21 cellular contexts compared by ENCODE assay signal in genomic region chr18:36078751-36079529, GRCh38. TPM values are rescaled to one million over a fixed set of nuclear protein-coding genes. Genes with fewer than 3 reads are reported as not detected.
A peak's percentile ranks its signal among the peaks of the same experiment; 100 is the strongest.
DNase-seq lines count a peak whose midpoint lies in the region; ATAC-seq and TF ChIP-seq lines count a peak whose summit lies in the region.
"Had no signal": no experiment of that assay in that cellular context is flagged by ENCODE, and none has a peak within 500 bp of the region (broad histone marks: within the 10 kb centered on the region; RNA-seq: fewer than 3 reads in every experiment).

No MANE protein-coding gene starts in this region.

- ATAC-seq in heart left ventricle, result no peak
- ATAC-seq: activated CD8-positive, alpha-beta T cell treated with anti-CD3 and anti-CD28 coated beads, Interleukin-2, amount 10 ng/mL, durations not matched to agents 7 days and 5 days; activated naive CD4-positive, alpha-beta T cell treated with anti-CD3 and anti-CD28 coated beads, Interleukin-2, amount 50 U/mL, for 72 hours; esophagus mucosa; stimulated activated naive B cell treated with anti-CD40 and anti-IgM and Interleukin-4, amounts not matched to agents 10 μg/mL and 1 μg/mL and 100 μg/mL, for 72 hours had no signal

- TF ChIP-seq EP300 in ovary (IDR thresholded peaks at IDR 0.05), result no peak

- H3K27me3 ChIP-seq in AG04450 (ENCODE audit: control insufficient read depth, insufficient read depth, low read length) (peaks cover 2% of the 10 kb centered on the region), heart left ventricle (peaks cover 0 to 14% (median 0%) of the 10 kb centered on the region in 9 donors), ovary (no peaks in the 10 kb centered on the region)

- DNase-seq in AG04450 (ENCODE audit: low read depth, low spot score) (peak; percentile 30), HT1080 (ENCODE audit: low read depth) (peak; percentile 38), cardiac fibroblast (ENCODE audit: low read depth in 2 of 2) (peak; percentile 55 to 71), iris pigment epithelial cell (ENCODE audit: low read depth) (peak; percentile 87), heart left ventricle (no peak), iPS-NIHi7 (ENCODE audit: extremely low spot score) (no peak), LoVo (ENCODE audit: low spot score) (no peak), ovary (no peak)
- DNase-seq: activated B cell treated with CpG ODN at 0.5 μM for 24 hours; activated CD8-positive, alpha-beta T cell treated with anti-CD3 and anti-CD28 coated beads, Interleukin-2, amount 10 ng/mL, durations not matched to agents 7 days and 5 days; activated T-cell treated with anti-CD3 and anti-CD28 coated beads, Interleukin-2, amount 50 U/mL, for 48 hours; CD4-positive, CD25-positive, alpha-beta regulatory T cell; hippocampal formation; kidney; NCI-H1930; SIG-M5; stimulated activated naive B cell treated with anti-CD40 and anti-IgM and Interleukin-4, amounts not matched to agents 10 μg/mL and 1 μg/mL and 100 μg/mL, for 72 hours; T-helper 2 cell; transverse colon had no signal

- H3K4me1 ChIP-seq in heart left ventricle, result no peaks in the 10 kb centered on the region
- H3K4me1 ChIP-seq in ovary (ENCODE audit: insufficient read depth), result no peaks in the 10 kb centered on the region
- H3K4me1 ChIP-seq: transverse colon had no signal

- TF ChIP-seq POLR2A in heart left ventricle (IDR thresholded peaks at IDR 0.05), result no peak
- TF ChIP-seq POLR2A in ovary (IDR thresholded peaks at IDR 0.05), result no peak

- H3K4me3 ChIP-seq in AG04450 (ENCODE audit: low read depth, low read length) (no peak overlapping the region), cardiac fibroblast (replicated peaks in 1 of 2; ENCODE audit: low read depth in 2 of 2, low read length in 2 of 2) (no peak overlapping the region), heart left ventricle (no peak overlapping the region), ovary (no peak overlapping the region)
- H3K4me3 ChIP-seq: transverse colon had no signal

- intact Hi-C loops in heart left ventricle (cut with DNase I), result no loop called here
- intact Hi-C loops in ovary (cut with DNase I), result no loop called here

- no peak overlapping the region for H3K27ac ChIP-seq in AG04450 (ENCODE audit: low read depth, low read length)
- no peak overlapping the region for H3K27ac ChIP-seq in heart left ventricle
- H3K27ac ChIP-seq in ovary, result no peak overlapping the region
- H3K27ac ChIP-seq: transverse colon had no signal

- CTCF ChIA-PET in AG04450 (lab: Charles Lee), result interaction anchor here (0.7 to 1.7 kb wide), 2 partner anchors 17 to 61 kb away, joined by 3 to 7 read pairs; no protein-coding TSS in a partner anchor

- TF ChIP-seq CTCF in AG04450 (IDR thresholded peaks at IDR 0.05; ENCODE audit: low read depth, low read length), result no peak
- no peak for TF ChIP-seq CTCF in cardiac fibroblast (IDR thresholded peaks at IDR 0.05; ENCODE audit: low read depth, low read length)
- TF ChIP-seq CTCF in heart left ventricle (IDR thresholded peaks at IDR 0.05), result no peak
- no peak for TF ChIP-seq CTCF in ovary (IDR thresholded peaks at IDR 0.05)

- WGBS in heart left ventricle, 4 donors, result 79 to 88% (median 84%) methylated on average over 6 of the region's 6 CpGs
- WGBS in ovary, 3 donors, result 44 to 69% (median 51%) methylated on average over 6 of the region's 6 CpGs

- POLR2A ChIA-PET in AG04450 (lab: Yijun Ruan, JAX), result no interaction called here

- H3K36me3 ChIP-seq in heart left ventricle (no peaks in the 10 kb centered on the region), ovary (no peaks in the 10 kb centered on the region)
- H3K36me3 ChIP-seq: transverse colon had no signal

- H3K9me3 ChIP-seq in AG04450 (ENCODE audit: control insufficient read depth, insufficient read depth, low read length) (no peaks in the 10 kb centered on the region; the same call in none of the 2 replicates), heart left ventricle (peaks cover 0 to 19% (median 5%) of the 10 kb centered on the region in 12 donors), ovary (no peaks in the 10 kb centered on the region)

RNA-seq across cellular contexts. Expression of gene RPRD1A, which starts 11.6 kb away (rescaled TPM):
- polyA plus RNA-seq in AG04450 (2011; rRNA removed), result 25.7 and 35.6 TPM in 2 replicates
- polyA minus RNA-seq in AG04450 (2011; rRNA and poly(A)+ RNA removed), result 25.0 and 27.3 TPM in 2 replicates
- total RNA-seq in HT1080 (2014; rRNA removed; shearing (Covaris generic)), result 72.0 and 80.0 TPM in 2 replicates
- polyA plus RNA-seq in HT1080 (2015; cell fraction: cytosol; rRNA removed), result 54.6 and 67.0 TPM in 2 replicates
- polyA plus RNA-seq in HT1080 (2015; cell fraction: nucleus; rRNA removed), result 118 and 135 TPM in 2 replicates
- 10 to 100 TPM; 38.5 to 59.8 (median 45.3) TPM for total RNA-seq in heart left ventricle
- polyA plus RNA-seq in heart left ventricle, result 10 to 100 TPM; 22.6 to 49.6 TPM
- 10 to 100 TPM; 37.0 to 56.8 (median 43.1) TPM for total RNA-seq in ovary
- 10 to 100 TPM; 19.3 to 32.6 TPM for polyA plus RNA-seq in ovary

RNA-seq across cellular contexts. Expression of gene SLC39A6, which starts 50.2 kb away (rescaled TPM):
- polyA plus RNA-seq in AG04450 (2011; rRNA removed), result 108 and 123 TPM in 2 replicates
- polyA minus RNA-seq in AG04450 (2011; rRNA and poly(A)+ RNA removed), result 99.7 and 119 TPM in 2 replicates
- 61.7 and 72.5 TPM in 2 replicates for total RNA-seq in HT1080 (2014; rRNA removed; shearing (Covaris generic))
- 52.9 and 64.3 TPM in 2 replicates for polyA plus RNA-seq in HT1080 (2015; cell fraction: cytosol; rRNA removed)
- 59.3 and 60.2 TPM in 2 replicates for polyA plus RNA-seq in HT1080 (2015; cell fraction: nucleus; rRNA removed)
- 10 to 100 TPM; 11.1 to 22.3 (median 15.2) TPM for total RNA-seq in heart left ventricle
- polyA plus RNA-seq in heart left ventricle, result 10 to 100 TPM in 1 of 2 donors, 1 to 10 TPM in 1; 2.4 to 28.8 TPM
- 10 to 100 TPM; 51.4 to 96.5 (median 57.2) TPM for total RNA-seq in ovary
- 10 to 100 TPM; 39.7 to 44.9 TPM for polyA plus RNA-seq in ovary

RNA-seq across cellular contexts. Expression of gene ELP2, which starts 50.8 kb away (rescaled TPM):
- polyA plus RNA-seq in AG04450 (2011; rRNA removed) (116 and 122 TPM in 2 replicates), heart left ventricle (10 to 100 TPM; 32.6 to 39.8 TPM), ovary (10 to 100 TPM; 70.9 to 91.7 TPM)
- polyA minus RNA-seq in AG04450 (2011; rRNA and poly(A)+ RNA removed), result 136 and 145 TPM in 2 replicates
- 149 and 177 TPM in 2 replicates for total RNA-seq in HT1080 (2014; rRNA removed; shearing (Covaris generic))
- polyA plus RNA-seq in HT1080 (2015; cell fraction: cytosol; rRNA removed), result 75.2 and 81.7 TPM in 2 replicates
- polyA plus RNA-seq in HT1080 (2015; cell fraction: nucleus; rRNA removed), result 232 and 234 TPM in 2 replicates
- total RNA-seq in heart left ventricle (10 to 100 TPM; 26.2 to 60.7 (median 46.8) TPM), ovary (100 to 1,000 TPM in 6 of 7 donors, 10 to 100 TPM in 1; 63.6 to 144 (median 111) TPM)

Comparison
In these comparisons a context has a peak if more than half of its experiments do, and no peak if none do; other contexts are left out.
1. DNase-seq: peak in AG04450 (single experiment), HT1080 (single experiment), cardiac fibroblast (2 of 2) and iris pigment epithelial cell (single experiment); none in heart left ventricle (0 of 5), iPS-NIHi7 (single experiment), LoVo (single experiment) and ovary (0 of 5).